ENCODE assay signal across 21 cellular contexts in genomic region chr16:4859190-4859899, GRCh38. TPM values are rescaled to one million over a fixed set of nuclear protein-coding genes. Genes with fewer than 3 reads are reported as not detected.
DNase-seq lines count a peak whose midpoint lies in the region; ATAC-seq, FAIRE-seq and TF ChIP-seq lines count a peak whose summit lies in the region.
"Had no signal": no experiment of that assay in that cellular context is flagged by ENCODE, and none has a peak within 500 bp of the region (broad histone marks: within the 10 kb centered on the region; RNA-seq: fewer than 3 reads in every experiment).

No MANE protein-coding gene starts in this region.

- H3K4me3 Mint-ChIP-seq in astrocyte (ENCODE audit: unreplicated experiment), result peak overlapping the region; percentile 21
- H3K4me3 Mint-ChIP-seq: activated CD8-positive, alpha-beta T cell treated with anti-CD3 and anti-CD28 coated beads, Interleukin-2, amount 10 ng/mL, durations not matched to agents 7 days and 5 days; activated T-helper 1 cell treated with anti-CD3 and anti-CD28 coated beads, Interleukin-12 subunit alpha, Interleukin-12 subunit beta, Interleukin-2, Interleukin-4 antibody, amounts not matched to agents 30 ng/mL and 10 ng/mL and 1 ng/mL, durations not matched to agents 14 hours and 24 hours and 36 hours; naive thymus-derived CD8-positive, alpha-beta T cell had no signal

- 73 to 85% (median 79%) methylated on average over 17 of the region's 17 CpGs for WGBS in spleen, 5 donors

- peak; percentile 55 for ATAC-seq in foreskin keratinocyte
- ATAC-seq: activated CD8-positive, alpha-beta T cell treated with anti-CD3 and anti-CD28 coated beads, Interleukin-2, amount 10 ng/mL, durations not matched to agents 7 days and 5 days; gastrocnemius medialis; lower lobe of right lung; naive thymus-derived CD8-positive, alpha-beta T cell had no signal

- TF ChIP-seq CTCF in astrocyte (IDR thresholded peaks at IDR 0.05; ENCODE audit: insufficient read depth, low read depth, low read length), result no peak
- TF ChIP-seq CTCF in foreskin keratinocyte (conservative IDR thresholded peaks at IDR 0.05), result no peak
- no peak for TF ChIP-seq CTCF in spleen (IDR thresholded peaks at IDR 0.05 in 8 of 11, conservative IDR thresholded peaks at IDR 0.05 in 3 of 11)

- H3K4me2 ChIP-seq in astrocyte (ENCODE audit: low read length), result peak overlapping the region; percentile 61

- intact Hi-C loops in spleen (cut with DNase I; ENCODE audit: low total_unique reads), result no loop called here

- peaks cover 26% of the 10 kb centered on the region for H3K4me1 Mint-ChIP-seq in astrocyte (ENCODE audit: low read depth, unreplicated experiment)

- H3K9me3 ChIP-seq in astrocyte (ENCODE audit: insufficient read depth, low read depth, low read length) (no peaks in the 10 kb centered on the region), spleen (no peaks in the 10 kb centered on the region)
- H3K9me3 ChIP-seq: adrenal gland, gastrocnemius medialis, lower lobe of right lung, Peyer's patch, stomach had no signal

- peaks cover 79% of the 10 kb centered on the region for H4K20me1 ChIP-seq in astrocyte (ENCODE audit: insufficient read depth, low read length)

- no peak for FAIRE-seq in astrocyte (lab: Jason Lieb, UNC)
- FAIRE-seq: A204.1, urothelium cell line had no signal

- H3K27me3 ChIP-seq in astrocyte (ENCODE audit: insufficient read depth, low read length) (no peaks in the 10 kb centered on the region), foreskin keratinocyte (no peaks in the 10 kb centered on the region), spleen (replicated peaks in 1 of 7) (no peaks in the 10 kb centered on the region)
- H3K27me3 ChIP-seq: adrenal gland, gastrocnemius medialis, Peyer's patch, stomach had no signal

- H3K9me3 Mint-ChIP-seq in astrocyte (ENCODE audit: unreplicated experiment), result no peaks in the 10 kb centered on the region
- H3K9me3 Mint-ChIP-seq: activated T-helper 1 cell treated with anti-CD3 and anti-CD28 coated beads, Interleukin-12 subunit alpha, Interleukin-12 subunit beta, Interleukin-2, Interleukin-4 antibody, amounts not matched to agents 30 ng/mL and 10 ng/mL and 1 ng/mL, durations not matched to agents 14 hours and 24 hours and 36 hours; naive thymus-derived CD8-positive, alpha-beta T cell had no signal

- peak overlapping the region; percentile 55 for H3K27ac ChIP-seq in astrocyte (ENCODE audit: low read depth, low read length)
- no peak overlapping the region for H3K27ac ChIP-seq in foreskin keratinocyte
- peak overlapping the region; percentile 45 to 90 (median 76) for H3K27ac ChIP-seq in spleen
- H3K27ac ChIP-seq: C4-2B, gastrocnemius medialis, Peyer's patch had no signal

- DNase-seq in activated effector memory CD4-positive, alpha-beta T cell treated with anti-CD3 and anti-CD28 coated beads, Interleukin-2, amount 50 U/mL, for 16 hours, result peak; percentile 42
- no peak for DNase-seq in activated effector memory CD4-positive, alpha-beta T cell treated with Interleukin-2 at 50 U/mL for 16 hours
- DNase-seq in astrocyte (ENCODE audit: low read depth) (peak; percentile 32), foreskin keratinocyte (peak in 1 of 2 donors; percentile 42), spleen (no peak), germinal center (ENCODE audit: low spot score) (no peak), NCI-H146 treated with DMSO at 0.1 percent for 48 hours (lab: John Stamatoyannopoulos, UW; ENCODE audit: unreplicated experiment) (no peak), DMS 273 treated with DMSO at 0.1 percent for 48 hours (lab: John Stamatoyannopoulos, UW) (no peak)
- DNase-seq: activated CD8-positive, alpha-beta T cell treated with anti-CD3 and anti-CD28 coated beads, Interleukin-2, amount 10 ng/mL, durations not matched to agents 7 days and 5 days; gastrocnemius medialis; KG1; lower lobe of right lung; naive thymus-derived CD8-positive, alpha-beta T cell; NCI-H1105 treated with DMSO at 0.1 percent for 48 hours; Peyer's patch; stomach had no signal

- H3K27me3 Mint-ChIP-seq in astrocyte (ENCODE audit: low read depth, unreplicated experiment), result no peaks in the 10 kb centered on the region
- H3K27me3 Mint-ChIP-seq: naive thymus-derived CD8-positive, alpha-beta T cell had no signal

- no peak for TF ChIP-seq POLR2A in spleen (IDR thresholded peaks at IDR 0.05)

- H3K4me1 ChIP-seq in astrocyte (ENCODE audit: insufficient read depth, low read length) (peaks cover 22% of the 10 kb centered on the region), foreskin keratinocyte (peaks cover 7% of the 10 kb centered on the region), spleen (peaks cover 0 to 89% (median 47%) of the 10 kb centered on the region in 6 donors)
- H3K4me1 ChIP-seq: Peyer's patch had no signal

- H3K36me3 Mint-ChIP-seq in astrocyte (ENCODE audit: low read depth, unreplicated experiment), result peaks cover 24% of the 10 kb centered on the region

- H3K36me3 ChIP-seq in astrocyte (ENCODE audit: insufficient read depth, low read length), result peaks cover 47% of the 10 kb centered on the region
- peaks cover 0 to 100% (median 82%) of the 10 kb centered on the region in 6 donors for H3K36me3 ChIP-seq in spleen

- H3K4me3 ChIP-seq in astrocyte (ENCODE audit: insufficient read depth, low read depth, low read length) (no peak overlapping the region), spleen (no peak overlapping the region)
- H3K4me3 ChIP-seq: adrenal gland, gastrocnemius medialis, lower lobe of right lung, Peyer's patch, stomach had no signal

- H2AFZ ChIP-seq in astrocyte (ENCODE audit: low read depth, low read length), result no peak overlapping the region

- peaks cover 60% of the 10 kb centered on the region for H3K79me2 ChIP-seq in astrocyte (ENCODE audit: insufficient read depth, low read length)

- peak overlapping the region; percentile 75 for H3K27ac Mint-ChIP-seq in astrocyte (ENCODE audit: unreplicated experiment)
- H3K27ac Mint-ChIP-seq: activated CD8-positive, alpha-beta T cell treated with anti-CD3 and anti-CD28 coated beads, Interleukin-2, amount 10 ng/mL, durations not matched to agents 7 days and 5 days; activated T-helper 1 cell treated with anti-CD3 and anti-CD28 coated beads, Interleukin-12 subunit alpha, Interleukin-12 subunit beta, Interleukin-2, Interleukin-4 antibody, amounts not matched to agents 30 ng/mL and 10 ng/mL and 1 ng/mL, durations not matched to agents 14 hours and 24 hours and 36 hours had no signal

- H3K9ac ChIP-seq in astrocyte (ENCODE audit: low read length), result peak overlapping the region; percentile 57

RNA-seq across cellular contexts. Expression of gene UBN1, which starts 12.1 kb away (rescaled TPM):
- 42.9 and 45.3 TPM in 2 replicates for total RNA-seq in astrocyte
- 29.8 and 29.9 TPM in 2 replicates for total RNA-seq in foreskin keratinocyte
- polyA plus RNA-seq in foreskin keratinocyte, result 8.8 and 10.5 TPM in 2 replicates
- 10 to 100 TPM; 41.6 to 69.4 (median 58.9) TPM for total RNA-seq in spleen
- 10 to 100 TPM in 1 of 3 donors, 1 to 10 TPM in 2; 4.8 to 16.2 (median 5.5) TPM for polyA plus RNA-seq in spleen

RNA-seq across cellular contexts. Expression of gene GLYR1, which starts 12.3 kb away (rescaled TPM):
- total RNA-seq in astrocyte (69.9 and 77.8 TPM in 2 replicates), foreskin keratinocyte (47.7 and 53.0 TPM in 2 replicates), spleen (100 to 1,000 TPM in 1 of 7 donors, 10 to 100 TPM in 6; 47.2 to 117 (median 83.1) TPM)
- polyA plus RNA-seq in foreskin keratinocyte (22.3 and 29.2 TPM in 2 replicates), spleen (10 to 100 TPM; 26.6 to 53.4 (median 34.0) TPM)

RNA-seq across cellular contexts. Expression of gene ROGDI, which starts 56.9 kb away (rescaled TPM):
- total RNA-seq in astrocyte (33.6 and 38.0 TPM in 2 replicates), foreskin keratinocyte (22.5 and 23.6 TPM in 2 replicates), spleen (10 to 100 TPM; 25.5 to 41.4 (median 31.5) TPM)
- polyA plus RNA-seq in foreskin keratinocyte (27.3 and 27.6 TPM in 2 replicates), spleen (10 to 100 TPM; 24.6 to 47.5 (median 41.6) TPM)

Comparison
In these comparisons a context has a peak if more than half of its experiments do, and no peak if none do; other contexts are left out.
1. DNase-seq: peak in activated effector memory CD4-positive, alpha-beta T cell treated with anti-CD3 and anti-CD28 coated beads, Interleukin-2, amount 50 U/mL, for 16 hours (single experiment) and astrocyte (single experiment); none in activated effector memory CD4-positive, alpha-beta T cell treated with Interleukin-2 at 50 U/mL for 16 hours (single experiment), spleen (single experiment), germinal center (single experiment), NCI-H146 treated with DMSO at 0.1 percent for 48 hours (single experiment) and DMS 273 treated with DMSO at 0.1 percent for 48 hours (single experiment).